Comparison of ENCODE assay signal across 17 cellular contexts in genomic region chr2:76684762-76685161, GRCh38.
DNase-seq lines count a peak whose midpoint lies in the region; ATAC-seq and TF ChIP-seq lines count a peak whose summit lies in the region.
"Had no signal": no experiment of that assay in that cellular context is flagged by ENCODE, and none has a peak within 500 bp of the region (broad histone marks: within the 10 kb centered on the region; RNA-seq: fewer than 3 reads in every experiment).

No MANE protein-coding gene starts in this region.

- no peak for ATAC-seq in GM19035 (IDR thresholded peaks at IDR 0.05; ENCODE audit: unreplicated experiment)
- ATAC-seq in stimulated activated effector memory CD8-positive, alpha-beta T cell treated with anti-CD3 and anti-CD28 coated beads, Interleukin-12 subunit alpha, Interleukin-12 subunit beta, amount 100 ng/mL, for 72 hours, result no peak
- ATAC-seq: Right ventricle myocardium inferior had no signal

- H3K27ac Mint-ChIP-seq in nephron progenitor cell, result peak overlapping the region; percentile 21
- no peak overlapping the region for H3K27ac Mint-ChIP-seq in activated CD4-positive, alpha-beta T cell treated with anti-CD3 and anti-CD28 coated beads, Interleukin-2, amount 10 ng/mL, durations not matched to agents 24 days and 14 days
- no peak overlapping the region for H3K27ac Mint-ChIP-seq in stimulated activated effector memory CD8-positive, alpha-beta T cell treated with anti-CD3 and anti-CD28 coated beads, Interleukin-12 subunit alpha, Interleukin-12 subunit beta, amount 100 ng/mL, for 72 hours
- H3K27ac Mint-ChIP-seq: CD4-positive, alpha-beta T cell had no signal

- DNase-seq in D341Med (ENCODE audit: low spot score) (peak; percentile 48), NCI-H2227 (lab: John Stamatoyannopoulos, UW; ENCODE audit: unreplicated experiment) (peak; percentile 58), amniotic epithelial cell (ENCODE audit: low read depth) (peak; percentile 2), nephron progenitor cell (no peak), DMS114 treated with DMSO at 0.1 percent for 48 hours (lab: John Stamatoyannopoulos, UW; ENCODE audit: unreplicated experiment) (no peak)
- no peak for DNase-seq in activated CD4-positive, alpha-beta T cell treated with anti-CD3 and anti-CD28 coated beads, Interleukin-2, amount 10 ng/mL, durations not matched to agents 24 days and 14 days
- no peak for DNase-seq in stimulated activated effector memory CD8-positive, alpha-beta T cell treated with anti-CD3 and anti-CD28 coated beads, Interleukin-12 subunit alpha, Interleukin-12 subunit beta, amount 100 ng/mL, for 72 hours (ENCODE audit: low spot score in 2 of 2)
- DNase-seq: BE2C; CD4-positive, alpha-beta T cell; DMS79; H9; NCI-H1417 treated with DMSO at 0.1 percent for 48 hours; NCI-H2029; NCI-H226; SW 1271 had no signal

- intact Hi-C loops in activated CD4-positive, alpha-beta T cell treated with anti-CD3 and anti-CD28 coated beads, Interleukin-2, amount 10 ng/mL, durations not matched to agents 24 days and 14 days (cut with micrococcal nuclease), result no loop called here

- H3K4me3 Mint-ChIP-seq in nephron progenitor cell, result no peak overlapping the region
- H3K4me3 Mint-ChIP-seq in activated CD4-positive, alpha-beta T cell treated with anti-CD3 and anti-CD28 coated beads, Interleukin-2, amount 10 ng/mL, durations not matched to agents 24 days and 14 days, result no peak overlapping the region
- H3K4me3 Mint-ChIP-seq in stimulated activated effector memory CD8-positive, alpha-beta T cell treated with anti-CD3 and anti-CD28 coated beads, Interleukin-12 subunit alpha, Interleukin-12 subunit beta, amount 100 ng/mL, for 72 hours, result no peak overlapping the region
- H3K4me3 Mint-ChIP-seq: CD4-positive, alpha-beta T cell; H9 had no signal

- H3K4me1 Mint-ChIP-seq in nephron progenitor cell, result peaks cover 7% of the 10 kb centered on the region
- H3K4me1 Mint-ChIP-seq in activated CD4-positive, alpha-beta T cell treated with anti-CD3 and anti-CD28 coated beads, Interleukin-2, amount 10 ng/mL, durations not matched to agents 24 days and 14 days, result no peaks in the 10 kb centered on the region
- H3K4me1 Mint-ChIP-seq in stimulated activated effector memory CD8-positive, alpha-beta T cell treated with anti-CD3 and anti-CD28 coated beads, Interleukin-12 subunit alpha, Interleukin-12 subunit beta, amount 100 ng/mL, for 72 hours, result no peaks in the 10 kb centered on the region

- H3K9me3 Mint-ChIP-seq in nephron progenitor cell, result no peaks in the 10 kb centered on the region
- peaks cover 11% of the 10 kb centered on the region for H3K9me3 Mint-ChIP-seq in activated CD4-positive, alpha-beta T cell treated with anti-CD3 and anti-CD28 coated beads, Interleukin-2, amount 10 ng/mL, durations not matched to agents 24 days and 14 days
- H3K9me3 Mint-ChIP-seq in stimulated activated effector memory CD8-positive, alpha-beta T cell treated with anti-CD3 and anti-CD28 coated beads, Interleukin-12 subunit alpha, Interleukin-12 subunit beta, amount 100 ng/mL, for 72 hours, result peaks cover 16% of the 10 kb centered on the region
- H3K9me3 Mint-ChIP-seq: H9 had no signal

- no peaks in the 10 kb centered on the region for H3K27me3 Mint-ChIP-seq in nephron progenitor cell (ENCODE audit: low read depth, poor library complexity)
- no peaks in the 10 kb centered on the region for H3K27me3 Mint-ChIP-seq in activated CD4-positive, alpha-beta T cell treated with anti-CD3 and anti-CD28 coated beads, Interleukin-2, amount 10 ng/mL, durations not matched to agents 24 days and 14 days
- H3K27me3 Mint-ChIP-seq: CD4-positive, alpha-beta T cell had no signal

- TF ChIP-seq CTCF in nephron progenitor cell (IDR thresholded peaks at IDR 0.05), result no peak

- no peaks in the 10 kb centered on the region for H3K36me3 Mint-ChIP-seq in nephron progenitor cell (ENCODE audit: low read depth)
- no peaks in the 10 kb centered on the region for H3K36me3 Mint-ChIP-seq in activated CD4-positive, alpha-beta T cell treated with anti-CD3 and anti-CD28 coated beads, Interleukin-2, amount 10 ng/mL, durations not matched to agents 24 days and 14 days (ENCODE audit: low read depth)
- H3K36me3 Mint-ChIP-seq in stimulated activated effector memory CD8-positive, alpha-beta T cell treated with anti-CD3 and anti-CD28 coated beads, Interleukin-12 subunit alpha, Interleukin-12 subunit beta, amount 100 ng/mL, for 72 hours, result no peaks in the 10 kb centered on the region

Comparison
In these comparisons a context has a peak if more than half of its experiments do, and no peak if none do; other contexts are left out.
1. DNase-seq: peak in D341Med (single experiment), NCI-H2227 (single experiment) and amniotic epithelial cell (single experiment); none in nephron progenitor cell (single experiment), activated CD4-positive, alpha-beta T cell treated with anti-CD3 and anti-CD28 coated beads, Interleukin-2, amount 10 ng/mL, durations not matched to agents 24 days and 14 days (single experiment), DMS114 treated with DMSO at 0.1 percent for 48 hours (single experiment) and stimulated activated effector memory CD8-positive, alpha-beta T cell treated with anti-CD3 and anti-CD28 coated beads, Interleukin-12 subunit alpha, Interleukin-12 subunit beta, amount 100 ng/mL, for 72 hours (0 of 2).